10 cellular contexts compared by ENCODE assay signal in the genomic region with DNA sequence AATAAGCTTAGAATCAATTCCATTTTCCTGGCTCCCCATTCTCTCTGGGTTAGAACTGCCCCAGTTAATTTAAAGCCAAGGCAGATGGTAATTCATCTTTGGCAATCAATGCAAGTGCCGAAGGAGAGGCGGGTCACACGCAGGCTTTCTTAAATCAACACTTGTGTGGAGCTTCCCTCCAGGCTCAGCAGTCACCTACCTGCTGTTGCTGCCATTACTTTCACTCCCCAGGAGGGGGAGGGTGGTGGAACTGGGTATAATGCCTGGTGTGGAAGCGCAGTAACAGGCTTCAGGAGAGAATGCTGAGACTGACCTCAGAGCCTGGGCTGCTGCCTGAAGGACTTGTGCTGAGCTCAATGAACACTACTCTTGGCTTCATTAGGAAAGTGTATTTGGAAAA. TPM values are rescaled to one million over a fixed set of nuclear protein-coding genes. Genes with fewer than 3 reads are reported as not detected.
DNase-seq lines count a peak whose midpoint lies in the region; ATAC-seq, FAIRE-seq and TF ChIP-seq lines count a peak whose summit lies in the region.
"Had no signal": no experiment of that assay in that cellular context is flagged by ENCODE, and none has a peak within 500 bp of the region (broad histone marks: within the 10 kb centered on the region; RNA-seq: fewer than 3 reads in every experiment).

No MANE protein-coding gene starts in this region.

- H3K27ac ChIP-seq in foreskin keratinocyte (no peak overlapping the region), small intestine (ENCODE audit: low read depth in 1 of 2, low read length in 1 of 2) (no peak overlapping the region)

- ATAC-seq in foreskin keratinocyte (peak; percentile 79), GM18517 (IDR thresholded peaks at IDR 0.05; ENCODE audit: unreplicated experiment) (no peak), HG02973 (IDR thresholded peaks at IDR 0.05; ENCODE audit: unreplicated experiment) (no peak), GM21360 (IDR thresholded peaks at IDR 0.05; ENCODE audit: unreplicated experiment) (no peak)

- peak; percentile 42 for TF ChIP-seq CTCF in foreskin keratinocyte (conservative IDR thresholded peaks at IDR 0.05)

- no peaks in the 10 kb centered on the region for H3K9me3 ChIP-seq in small intestine (ENCODE audit: control insufficient read depth, low read depth)

- H3K4me3 ChIP-seq in small intestine (ENCODE audit: low read depth in 1 of 2, low read length in 2 of 2), result no peak overlapping the region

- 14 to 48% (median 33%) methylated on average over 4 of the region's 4 CpGs for WGBS in small intestine, 3 donors

- DNase-seq in NCI-H1436 (lab: John Stamatoyannopoulos, UW) (peak; percentile 34), NCI-H1436 treated with DMSO at 0.1 percent for 48 hours (lab: John Stamatoyannopoulos, UW) (no peak), NCI-H82 (lab: John Stamatoyannopoulos, UW) (peak; percentile 94), foreskin keratinocyte (no peak), small intestine (peak; percentile 80)

- H3K27me3 ChIP-seq in foreskin keratinocyte (no peaks in the 10 kb centered on the region), small intestine (ENCODE audit: control insufficient read depth in 2 of 2, insufficient read depth in 2 of 2, low read length in 2 of 2) (no peaks in the 10 kb centered on the region)

- H3K4me1 ChIP-seq in foreskin keratinocyte (no peaks in the 10 kb centered on the region), small intestine (ENCODE audit: control insufficient read depth in 2 of 2, insufficient read depth in 1 of 2, low read depth in 1 of 2, low read length in 1 of 2) (no peaks in the 10 kb centered on the region)

- no peak for FAIRE-seq in small intestine (lab: Jason Lieb, UNC)

- H3K36me3 ChIP-seq in small intestine (ENCODE audit: control insufficient read depth in 2 of 2, insufficient read depth in 2 of 2, low read length in 2 of 2), result no peaks in the 10 kb centered on the region

RNA-seq across cellular contexts. Expression of gene TTR, which starts 19.2 kb away (rescaled TPM):
- not detected in 2 replicates for total RNA-seq in foreskin keratinocyte
- polyA plus RNA-seq in foreskin keratinocyte (not detected in 2 replicates), small intestine (1 to 10 TPM in 2 of 3 donors, under 1 TPM in 1; 0.63 to 9.6 (median 2.4) TPM)
- total RNA-seq: urinary bladder had no signal
- polyA plus RNA-seq: AG04450 had no signal

Comparison
In these comparisons a context has a peak if more than half of its experiments do, and no peak if none do; other contexts are left out.
1. DNase-seq: peak in NCI-H1436 (single experiment), NCI-H82 (single experiment) and small intestine (single experiment); none in NCI-H1436 treated with DMSO at 0.1 percent for 48 hours (single experiment) and foreskin keratinocyte (0 of 2).